ENCODE assay signal across 8 cellular contexts in genomic region chr1:200302192-200302892, GRCh38.
DNase-seq lines count a peak whose midpoint lies in the region; ATAC-seq and TF ChIP-seq lines count a peak whose summit lies in the region.

No MANE protein-coding gene starts in this region.

- no peaks in the 10 kb centered on the region for H3K9me3 Mint-ChIP-seq in HFFc6
- no peaks in the 10 kb centered on the region for H3K9me3 Mint-ChIP-seq in stimulated activated effector memory CD8-positive, alpha-beta T cell treated with anti-CD3 and anti-CD28 coated beads, Interleukin-12 subunit alpha, Interleukin-12 subunit beta, amount 100 ng/mL, for 72 hours

- H3K27me3 ChIP-seq in muscle layer of duodenum (ENCODE audit: low read depth, low read length): no peaks in the 10 kb centered on the region

- peaks cover 0 to 16% of the 10 kb centered on the region in 2 donors for H3K4me1 ChIP-seq in muscle layer of duodenum (ENCODE audit: control insufficient read depth in 1 of 2, insufficient read depth in 2 of 2, low read length in 2 of 2)

- no peak for DNase-seq in HFFc6
- peak; percentile 35 for DNase-seq in NCI-H2171 (lab: John Stamatoyannopoulos, UW)
- DNase-seq in activated CD8-positive, alpha-beta memory T cell treated with anti-CD3 and anti-CD28 coated beads, Interleukin-2, amount 50 U/mL, for 48 hours: peak; percentile 72
- no peak for DNase-seq in epithelial cell of proximal tubule (ENCODE audit: low read depth)
- DNase-seq in stimulated activated effector memory CD8-positive, alpha-beta T cell treated with anti-CD3 and anti-CD28 coated beads, Interleukin-12 subunit alpha, Interleukin-12 subunit beta, amount 100 ng/mL, for 72 hours (ENCODE audit: low spot score in 2 of 2): peak; percentile 21 to 65
- no peak for DNase-seq in SW 1271 (lab: John Stamatoyannopoulos, UW)

- H3K9me3 ChIP-seq in muscle layer of duodenum (ENCODE audit: control insufficient read depth in 1 of 2, low read length in 2 of 2): no peaks in the 10 kb centered on the region

- peak; percentile 70 for ATAC-seq in GM18502 (IDR thresholded peaks at IDR 0.05; ENCODE audit: poor library complexity, unreplicated experiment)
- peak; percentile 86 for ATAC-seq in stimulated activated effector memory CD8-positive, alpha-beta T cell treated with anti-CD3 and anti-CD28 coated beads, Interleukin-12 subunit alpha, Interleukin-12 subunit beta, amount 100 ng/mL, for 72 hours

- H3K4me1 Mint-ChIP-seq in HFFc6 (ENCODE audit: low read depth): peaks cover 38% of the 10 kb centered on the region
- peaks cover 9% of the 10 kb centered on the region for H3K4me1 Mint-ChIP-seq in stimulated activated effector memory CD8-positive, alpha-beta T cell treated with anti-CD3 and anti-CD28 coated beads, Interleukin-12 subunit alpha, Interleukin-12 subunit beta, amount 100 ng/mL, for 72 hours

- H3K36me3 ChIP-seq in muscle layer of duodenum (ENCODE audit: control insufficient read depth in 1 of 2, insufficient read depth in 2 of 2, low read length in 2 of 2): no peaks in the 10 kb centered on the region

- H3K27ac Mint-ChIP-seq in HFFc6: peak overlapping the region; percentile 80
- H3K27ac Mint-ChIP-seq in stimulated activated effector memory CD8-positive, alpha-beta T cell treated with anti-CD3 and anti-CD28 coated beads, Interleukin-12 subunit alpha, Interleukin-12 subunit beta, amount 100 ng/mL, for 72 hours: no peak overlapping the region

- H3K27ac ChIP-seq in muscle layer of duodenum (ENCODE audit: low read length): peak overlapping the region; percentile 19

- H3K4me3 ChIP-seq in epithelial cell of proximal tubule (ENCODE audit: low read depth, low read length) (peak overlapping the region; percentile 53), muscle layer of duodenum (ENCODE audit: low read depth in 1 of 2, low read length in 2 of 2) (peak overlapping the region; percentile 92 to 98)

- peak overlapping the region; percentile 92 for H3K4me3 Mint-ChIP-seq in HFFc6
- peak overlapping the region; percentile 72 for H3K4me3 Mint-ChIP-seq in stimulated activated effector memory CD8-positive, alpha-beta T cell treated with anti-CD3 and anti-CD28 coated beads, Interleukin-12 subunit alpha, Interleukin-12 subunit beta, amount 100 ng/mL, for 72 hours

- no peaks in the 10 kb centered on the region; the same call in 1 of the 2 replicates for H3K27me3 Mint-ChIP-seq in HFFc6 (ENCODE audit: insufficient read depth)

- H3K36me3 Mint-ChIP-seq in HFFc6 (ENCODE audit: low read depth): no peaks in the 10 kb centered on the region
- no peaks in the 10 kb centered on the region for H3K36me3 Mint-ChIP-seq in stimulated activated effector memory CD8-positive, alpha-beta T cell treated with anti-CD3 and anti-CD28 coated beads, Interleukin-12 subunit alpha, Interleukin-12 subunit beta, amount 100 ng/mL, for 72 hours

- TF ChIP-seq CTCF in HFFc6 (IDR thresholded peaks at IDR 0.05) (peak; percentile 32; the same call in 1 of the 2 replicates), epithelial cell of proximal tubule (conservative IDR thresholded peaks at IDR 0.05; ENCODE audit: low read depth, low read length) (no peak)

Comparison
In these comparisons a context has a peak if more than half of its experiments do, and no peak if none do; other contexts are left out.
1. DNase-seq: peak in NCI-H2171 (single experiment), activated CD8-positive, alpha-beta memory T cell treated with anti-CD3 and anti-CD28 coated beads, Interleukin-2, amount 50 U/mL, for 48 hours (single experiment) and stimulated activated effector memory CD8-positive, alpha-beta T cell treated with anti-CD3 and anti-CD28 coated beads, Interleukin-12 subunit alpha, Interleukin-12 subunit beta, amount 100 ng/mL, for 72 hours (2 of 2); none in HFFc6 (single experiment), epithelial cell of proximal tubule (single experiment) and SW 1271 (0 of 2).